Comparison of ENCODE assay signal across 21 cellular contexts in the genomic region with DNA sequence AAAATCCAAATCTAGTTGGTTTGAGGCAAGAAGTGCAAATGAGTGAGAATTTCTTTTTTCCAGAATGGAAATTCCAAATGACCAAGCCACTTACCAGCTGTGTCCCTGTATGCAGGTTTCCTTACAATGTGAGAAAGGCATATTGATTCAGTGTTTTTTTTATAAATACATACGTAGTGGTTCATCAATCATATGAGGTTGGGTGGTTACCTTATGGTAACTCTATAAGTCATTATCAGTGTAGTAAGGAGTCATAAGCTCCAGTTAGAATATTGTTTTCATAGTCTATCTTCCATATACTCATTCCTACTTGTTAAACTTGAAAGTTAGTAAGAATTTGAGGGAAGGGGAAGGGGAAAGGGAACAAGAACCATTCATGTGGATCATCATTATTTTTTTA.
DNase-seq lines count a peak whose midpoint lies in the region; ATAC-seq and TF ChIP-seq lines count a peak whose summit lies in the region.
"Had no signal": no experiment of that assay in that cellular context is flagged by ENCODE, and none has a peak within 500 bp of the region (broad histone marks: within the 10 kb centered on the region; RNA-seq: fewer than 3 reads in every experiment).

No MANE protein-coding gene starts in this region.

- H3K27ac Mint-ChIP-seq in activated naive CD8-positive, alpha-beta T cell treated with anti-CD3 and anti-CD28 coated beads, Interleukin-2, amount 50 U/mL, for 24 hours, result peak overlapping the region; percentile 64
- no peak overlapping the region for H3K27ac Mint-ChIP-seq in activated naive CD8-positive, alpha-beta T cell treated with anti-CD3 and anti-CD28 coated beads for 36 hours
- peak overlapping the region; percentile 46 for H3K27ac Mint-ChIP-seq in activated B cell treated with CpG ODN at 0.5 μM for 24 hours
- peak overlapping the region; percentile 90 for H3K27ac Mint-ChIP-seq in stimulated activated naive B cell treated with anti-CD40 and anti-IgM and Interleukin-4, amounts not matched to agents 10 μg/mL and 1 μg/mL and 100 μg/mL, for 72 hours
- H3K27ac Mint-ChIP-seq: B cell; CD8-positive, alpha-beta T cell; HFFc6 had no signal

- peaks cover 18% of the 10 kb centered on the region for H3K4me1 Mint-ChIP-seq in activated naive CD8-positive, alpha-beta T cell treated with anti-CD3 and anti-CD28 coated beads, Interleukin-2, amount 50 U/mL, for 24 hours
- H3K4me1 Mint-ChIP-seq in activated naive CD8-positive, alpha-beta T cell treated with anti-CD3 and anti-CD28 coated beads for 36 hours, result peaks cover 2% of the 10 kb centered on the region
- H3K4me1 Mint-ChIP-seq in activated B cell treated with CpG ODN at 0.5 μM for 24 hours, result peaks cover 45% of the 10 kb centered on the region
- peaks cover 34 to 62% of the 10 kb centered on the region in 2 donors for H3K4me1 Mint-ChIP-seq in stimulated activated naive B cell treated with anti-CD40 and anti-IgM and Interleukin-4, amounts not matched to agents 10 μg/mL and 1 μg/mL and 100 μg/mL, for 72 hours

- ATAC-seq in activated naive CD8-positive, alpha-beta T cell treated with anti-CD3 and anti-CD28 coated beads, Interleukin-2, amount 50 U/mL, for 24 hours, result peak; percentile 54
- ATAC-seq in HG02610 (IDR thresholded peaks at IDR 0.05; ENCODE audit: unreplicated experiment) (peak; percentile 42), activated B cell treated with CpG ODN at 0.5 μM for 24 hours (ENCODE audit: low read depth) (no peak), GM18858 (IDR thresholded peaks at IDR 0.05; ENCODE audit: unreplicated experiment) (no peak)
- ATAC-seq in stimulated activated naive B cell treated with anti-CD40 and anti-IgM and Interleukin-4, amounts not matched to agents 10 μg/mL and 1 μg/mL and 100 μg/mL, for 72 hours (replicated peaks), result peak; percentile 69 to 73
- ATAC-seq: CD8-positive, alpha-beta T cell; HCT116 had no signal

- H3K27me3 Mint-ChIP-seq in activated naive CD8-positive, alpha-beta T cell treated with anti-CD3 and anti-CD28 coated beads, Interleukin-2, amount 50 U/mL, for 24 hours, result no peaks in the 10 kb centered on the region
- H3K27me3 Mint-ChIP-seq in activated naive CD8-positive, alpha-beta T cell treated with anti-CD3 and anti-CD28 coated beads for 36 hours, result no peaks in the 10 kb centered on the region
- H3K27me3 Mint-ChIP-seq in activated B cell treated with CpG ODN at 0.5 μM for 24 hours, result no peaks in the 10 kb centered on the region
- H3K27me3 Mint-ChIP-seq in stimulated activated naive B cell treated with anti-CD40 and anti-IgM and Interleukin-4, amounts not matched to agents 10 μg/mL and 1 μg/mL and 100 μg/mL, for 72 hours, result no peaks in the 10 kb centered on the region
- H3K27me3 Mint-ChIP-seq: B cell had no signal

- H3K9me3 ChIP-seq in tibial nerve, result no peaks in the 10 kb centered on the region

- 93 to 100% methylated on average over 1 of the region's 1 CpG for WGBS in tibial nerve, 2 donors

- no peak overlapping the region for H3K4me3 Mint-ChIP-seq in activated naive CD8-positive, alpha-beta T cell treated with anti-CD3 and anti-CD28 coated beads, Interleukin-2, amount 50 U/mL, for 24 hours
- no peak overlapping the region for H3K4me3 Mint-ChIP-seq in activated naive CD8-positive, alpha-beta T cell treated with anti-CD3 and anti-CD28 coated beads for 36 hours
- no peak overlapping the region for H3K4me3 Mint-ChIP-seq in activated B cell treated with CpG ODN at 0.5 μM for 24 hours
- no peak overlapping the region for H3K4me3 Mint-ChIP-seq in stimulated activated naive B cell treated with anti-CD40 and anti-IgM and Interleukin-4, amounts not matched to agents 10 μg/mL and 1 μg/mL and 100 μg/mL, for 72 hours
- H3K4me3 Mint-ChIP-seq: B cell; CD8-positive, alpha-beta T cell; HFFc6 had no signal

- CTCF ChIA-PET in activated B cell treated with CpG ODN at 0.5 μM for 24 hours (lab: Charles Lee), result no interaction called here

- no peaks in the 10 kb centered on the region for H3K27me3 ChIP-seq in tibial nerve
- H3K27me3 ChIP-seq: BLaER1 treated with 17β-estradiol and CSF1 and Interleukin-3, amounts not matched to agents 10 nM and 100 nM had no signal

- POLR2A ChIA-PET in activated B cell treated with CpG ODN at 0.5 μM for 24 hours (lab: Charles Lee), result no interaction called here

- TF ChIP-seq CTCF in activated B cell treated with CpG ODN at 0.5 μM for 24 hours (IDR thresholded peaks at IDR 0.05), result no peak
- no peak for TF ChIP-seq CTCF in tibial nerve (IDR thresholded peaks at IDR 0.05)

- TF ChIP-seq POLR2A in tibial nerve (IDR thresholded peaks at IDR 0.05), result no peak

- H3K9me3 Mint-ChIP-seq in activated naive CD8-positive, alpha-beta T cell treated with anti-CD3 and anti-CD28 coated beads, Interleukin-2, amount 50 U/mL, for 24 hours, result peaks cover 13% of the 10 kb centered on the region
- no peaks in the 10 kb centered on the region for H3K9me3 Mint-ChIP-seq in activated naive CD8-positive, alpha-beta T cell treated with anti-CD3 and anti-CD28 coated beads for 36 hours
- H3K9me3 Mint-ChIP-seq in activated B cell treated with CpG ODN at 0.5 μM for 24 hours, result no peaks in the 10 kb centered on the region
- peaks cover 3 to 14% of the 10 kb centered on the region in 2 donors for H3K9me3 Mint-ChIP-seq in stimulated activated naive B cell treated with anti-CD40 and anti-IgM and Interleukin-4, amounts not matched to agents 10 μg/mL and 1 μg/mL and 100 μg/mL, for 72 hours
- H3K9me3 Mint-ChIP-seq: CD8-positive, alpha-beta T cell; HFFc6 had no signal

- no peaks in the 10 kb centered on the region for H3K36me3 Mint-ChIP-seq in activated naive CD8-positive, alpha-beta T cell treated with anti-CD3 and anti-CD28 coated beads, Interleukin-2, amount 50 U/mL, for 24 hours (ENCODE audit: low read depth)
- no peaks in the 10 kb centered on the region for H3K36me3 Mint-ChIP-seq in activated naive CD8-positive, alpha-beta T cell treated with anti-CD3 and anti-CD28 coated beads for 36 hours
- no peaks in the 10 kb centered on the region for H3K36me3 Mint-ChIP-seq in activated B cell treated with CpG ODN at 0.5 μM for 24 hours (ENCODE audit: low read depth)
- peaks cover 27 to 38% of the 10 kb centered on the region in 2 donors for H3K36me3 Mint-ChIP-seq in stimulated activated naive B cell treated with anti-CD40 and anti-IgM and Interleukin-4, amounts not matched to agents 10 μg/mL and 1 μg/mL and 100 μg/mL, for 72 hours
- H3K36me3 Mint-ChIP-seq: CD8-positive, alpha-beta T cell had no signal

- H3K4me3 ChIP-seq in tibial nerve, result no peak overlapping the region
- H3K4me3 ChIP-seq: BLaER1 treated with 17β-estradiol and CSF1 and Interleukin-3, amounts not matched to agents 10 nM and 100 nM had no signal

- no peak overlapping the region for H3K27ac ChIP-seq in tibial nerve
- H3K27ac ChIP-seq: 22Rv1; BLaER1 treated with 17β-estradiol and CSF1 and Interleukin-3, amounts not matched to agents 10 nM and 100 nM had no signal

- H3K36me3 ChIP-seq in tibial nerve, result no peaks in the 10 kb centered on the region
- H3K36me3 ChIP-seq: BLaER1 treated with 17β-estradiol and CSF1 and Interleukin-3, amounts not matched to agents 10 nM and 100 nM had no signal

- intact Hi-C loops in activated B cell treated with CpG ODN at 0.5 μM for 24 hours (cut with micrococcal nuclease), result no loop called here

- no peaks in the 10 kb centered on the region for H3K4me1 ChIP-seq in tibial nerve

- TF ChIP-seq EP300 in tibial nerve (IDR thresholded peaks at IDR 0.05), result no peak

- DNase-seq in activated naive CD8-positive, alpha-beta T cell treated with anti-CD3 and anti-CD28 coated beads, Interleukin-2, amount 50 U/mL, for 24 hours, result no peak
- no peak for DNase-seq in activated naive CD8-positive, alpha-beta T cell treated with anti-CD3 and anti-CD28 coated beads for 36 hours
- DNase-seq in activated B cell treated with CpG ODN at 0.5 μM for 24 hours (no peak), tibial nerve (ENCODE audit: low spot score in 2 of 2) (no peak), ecto neural progenitor cell (ENCODE audit: low spot score) (no peak)
- no peak for DNase-seq in stimulated activated naive B cell treated with anti-CD40 and anti-IgM and Interleukin-4, amounts not matched to agents 10 μg/mL and 1 μg/mL and 100 μg/mL, for 72 hours
- DNase-seq: Calu3; CD8-positive, alpha-beta T cell; DMS79 treated with DMSO at 0.1 percent for 48 hours; GF-D8; GOT3; H7; HFFc6; IMR-90; KBM-7 had no signal

Comparison
In these comparisons a context has a peak if more than half of its experiments do, and no peak if none do; other contexts are left out.
1. ATAC-seq: peak in activated naive CD8-positive, alpha-beta T cell treated with anti-CD3 and anti-CD28 coated beads, Interleukin-2, amount 50 U/mL, for 24 hours (single experiment), HG02610 (single experiment) and stimulated activated naive B cell treated with anti-CD40 and anti-IgM and Interleukin-4, amounts not matched to agents 10 μg/mL and 1 μg/mL and 100 μg/mL, for 72 hours (2 of 2); none in activated B cell treated with CpG ODN at 0.5 μM for 24 hours (single experiment) and GM18858 (single experiment).